1 cellular context compared by ENCODE assay signal in the genomic region with DNA sequence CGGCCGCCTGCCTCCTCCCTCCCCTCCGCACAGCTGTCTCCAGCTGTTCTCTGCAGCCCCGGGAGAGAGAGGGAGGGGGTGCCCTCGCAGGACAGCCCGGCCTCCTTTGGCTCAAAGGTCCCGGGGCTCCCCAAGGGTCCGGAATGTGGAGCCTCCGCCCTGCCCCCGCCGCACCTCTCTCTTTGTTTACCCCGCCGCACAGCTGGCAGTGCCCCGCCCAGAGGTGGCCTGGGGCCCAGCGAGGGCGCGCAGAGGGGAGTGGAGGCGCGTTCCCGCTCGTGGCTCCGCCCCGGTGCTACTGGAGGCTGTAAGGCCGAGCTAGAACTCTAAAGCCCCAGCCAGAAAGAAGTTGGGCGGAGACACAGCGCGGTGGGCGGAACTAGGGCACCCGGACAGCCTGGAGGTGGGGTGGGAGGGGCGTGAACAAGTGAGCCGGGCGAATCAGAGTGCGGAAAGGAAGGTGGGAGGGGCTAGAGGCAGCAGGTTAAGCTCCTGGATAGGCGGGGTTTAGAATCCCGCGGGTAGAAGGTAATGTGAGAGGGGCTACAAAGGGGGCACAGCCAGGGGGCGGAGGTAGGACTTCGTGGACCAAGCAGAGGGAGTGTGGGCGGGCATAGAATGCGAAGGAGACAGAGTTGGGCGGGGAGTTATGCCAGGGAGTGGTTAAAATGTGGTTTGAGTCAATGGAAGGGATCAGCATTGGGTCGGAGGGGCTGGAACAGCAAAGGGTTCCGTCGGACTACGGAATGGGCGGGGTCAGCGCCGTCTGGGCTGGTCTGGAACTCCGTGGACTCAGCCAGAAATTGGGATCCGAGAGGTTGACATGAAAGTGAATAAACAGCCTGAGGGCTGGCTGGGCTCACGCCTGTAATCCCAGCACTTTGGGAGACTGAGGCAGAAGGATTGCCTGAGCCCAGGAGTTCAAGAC.
TF ChIP-seq lines count a peak whose summit lies in the region.

No MANE protein-coding gene starts in this region.

TF ChIP-seq in K562, 482 proteins besides CTCF, POLR2A, EP300 and RAD21 (continued from another document and continues in another):
- TF ChIP-seq, protein P1, sequence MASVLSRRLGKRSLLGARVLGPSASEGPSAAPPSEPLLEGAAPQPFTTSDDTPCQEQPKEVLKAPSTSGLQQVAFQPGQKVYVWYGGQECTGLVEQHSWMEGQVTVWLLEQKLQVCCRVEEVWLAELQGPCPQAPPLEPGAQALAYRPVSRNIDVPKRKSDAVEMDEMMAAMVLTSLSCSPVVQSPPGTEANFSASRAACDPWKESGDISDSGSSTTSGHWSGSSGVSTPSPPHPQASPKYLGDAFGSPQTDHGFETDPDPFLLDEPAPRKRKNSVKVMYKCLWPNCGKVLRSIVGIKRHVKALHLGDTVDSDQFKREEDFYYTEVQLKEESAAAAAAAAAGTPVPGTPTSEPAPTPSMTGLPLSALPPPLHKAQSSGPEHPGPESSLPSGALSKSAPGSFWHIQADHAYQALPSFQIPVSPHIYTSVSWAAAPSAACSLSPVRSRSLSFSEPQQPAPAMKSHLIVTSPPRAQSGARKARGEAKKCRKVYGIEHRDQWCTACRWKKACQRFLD (CRISPR knock-in tag; IDR thresholded peaks at IDR 0.05) = no peak
- peak; percentile 46 for TF ChIP-seq CBFA2T3 (IDR thresholded peaks at IDR 0.05)
- peak; percentile 67; the same call in 1 of the 2 replicates for TF ChIP-seq RB1 (IDR thresholded peaks at IDR 0.05; ENCODE audit: low read depth)
- TF ChIP-seq POLR3A (IDR thresholded peaks at IDR 0.05; ENCODE audit: borderline replicate concordance, extremely low read depth, insufficient read depth, insufficient read length) = no peak
- peak; percentile 78 for TF ChIP-seq NCOA6 (IDR thresholded peaks at IDR 0.05)
- no peak for TF ChIP-seq TFAM (CRISPR knock-in tag; conservative IDR thresholded peaks at IDR 0.05)
- peak; percentile 34 for TF ChIP-seq KDM5B (IDR thresholded peaks at IDR 0.05; ENCODE audit: insufficient replicate concordance, low read depth, low read length)
- no peak for TF ChIP-seq NR2C1 (IDR thresholded peaks at IDR 0.05)
- no peak for TF ChIP-seq NR2C1 (tag; IDR thresholded peaks at IDR 0.05)
- TF ChIP-seq, protein P2, sequence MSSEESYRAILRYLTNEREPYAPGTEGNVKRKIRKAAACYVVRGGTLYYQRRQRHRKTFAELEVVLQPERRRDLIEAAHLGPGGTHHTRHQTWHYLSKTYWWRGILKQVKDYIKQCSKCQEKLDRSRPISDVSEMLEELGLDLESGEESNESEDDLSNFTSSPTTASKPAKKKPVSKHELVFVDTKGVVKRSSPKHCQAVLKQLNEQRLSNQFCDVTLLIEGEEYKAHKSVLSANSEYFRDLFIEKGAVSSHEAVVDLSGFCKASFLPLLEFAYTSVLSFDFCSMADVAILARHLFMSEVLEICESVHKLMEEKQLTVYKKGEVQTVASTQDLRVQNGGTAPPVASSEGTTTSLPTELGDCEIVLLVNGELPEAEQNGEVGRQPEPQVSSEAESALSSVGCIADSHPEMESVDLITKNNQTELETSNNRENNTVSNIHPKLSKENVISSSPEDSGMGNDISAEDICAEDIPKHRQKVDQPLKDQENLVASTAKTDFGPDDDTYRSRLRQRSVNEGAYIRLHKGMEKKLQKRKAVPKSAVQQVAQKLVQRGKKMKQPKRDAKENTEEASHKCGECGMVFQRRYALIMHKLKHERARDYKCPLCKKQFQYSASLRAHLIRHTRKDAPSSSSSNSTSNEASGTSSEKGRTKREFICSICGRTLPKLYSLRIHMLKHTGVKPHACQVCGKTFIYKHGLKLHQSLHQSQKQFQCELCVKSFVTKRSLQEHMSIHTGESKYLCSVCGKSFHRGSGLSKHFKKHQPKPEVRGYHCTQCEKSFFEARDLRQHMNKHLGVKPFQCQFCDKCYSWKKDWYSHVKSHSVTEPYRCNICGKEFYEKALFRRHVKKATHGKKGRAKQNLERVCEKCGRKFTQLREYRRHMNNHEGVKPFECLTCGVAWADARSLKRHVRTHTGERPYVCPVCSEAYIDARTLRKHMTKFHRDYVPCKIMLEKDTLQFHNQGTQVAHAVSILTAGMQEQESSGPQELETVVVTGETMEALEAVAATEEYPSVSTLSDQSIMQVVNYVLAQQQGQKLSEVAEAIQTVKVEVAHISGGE (CRISPR knock-in tag; IDR thresholded peaks at IDR 0.05) = peak in 1 of 3 experiments; percentile 52; a peak in 2 of 6 replicates
- TF ChIP-seq ZNF507 (tag; conservative IDR thresholded peaks at IDR 0.05) = no peak
- TF ChIP-seq BCL6 (CRISPR knock-in tag; IDR thresholded peaks at IDR 0.05) = no peak
- TF ChIP-seq HSF4 (CRISPR knock-in tag; IDR thresholded peaks at IDR 0.05; ENCODE audit: borderline replicate concordance) = no peak
- TF ChIP-seq, protein P3, sequence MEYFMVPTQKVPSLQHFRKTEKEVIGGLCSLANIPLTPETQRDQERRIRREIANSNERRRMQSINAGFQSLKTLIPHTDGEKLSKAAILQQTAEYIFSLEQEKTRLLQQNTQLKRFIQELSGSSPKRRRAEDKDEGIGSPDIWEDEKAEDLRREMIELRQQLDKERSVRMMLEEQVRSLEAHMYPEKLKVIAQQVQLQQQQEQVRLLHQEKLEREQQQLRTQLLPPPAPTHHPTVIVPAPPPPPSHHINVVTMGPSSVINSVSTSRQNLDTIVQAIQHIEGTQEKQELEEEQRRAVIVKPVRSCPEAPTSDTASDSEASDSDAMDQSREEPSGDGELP (CRISPR knock-in tag; IDR thresholded peaks at IDR 0.05; ENCODE audit: borderline replicate concordance) = peak; percentile 100
- TF ChIP-seq SPI1 (IDR thresholded peaks at IDR 0.05; ENCODE audit: borderline replicate concordance, low read depth, low read length) = peak; percentile 64
- TF ChIP-seq, protein P4, sequence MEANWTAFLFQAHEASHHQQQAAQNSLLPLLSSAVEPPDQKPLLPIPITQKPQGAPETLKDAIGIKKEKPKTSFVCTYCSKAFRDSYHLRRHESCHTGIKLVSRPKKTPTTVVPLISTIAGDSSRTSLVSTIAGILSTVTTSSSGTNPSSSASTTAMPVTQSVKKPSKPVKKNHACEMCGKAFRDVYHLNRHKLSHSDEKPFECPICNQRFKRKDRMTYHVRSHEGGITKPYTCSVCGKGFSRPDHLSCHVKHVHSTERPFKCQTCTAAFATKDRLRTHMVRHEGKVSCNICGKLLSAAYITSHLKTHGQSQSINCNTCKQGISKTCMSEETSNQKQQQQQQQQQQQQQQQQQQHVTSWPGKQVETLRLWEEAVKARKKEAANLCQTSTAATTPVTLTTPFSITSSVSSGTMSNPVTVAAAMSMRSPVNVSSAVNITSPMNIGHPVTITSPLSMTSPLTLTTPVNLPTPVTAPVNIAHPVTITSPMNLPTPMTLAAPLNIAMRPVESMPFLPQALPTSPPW (CRISPR knock-in tag; IDR thresholded peaks at IDR 0.05) = peak; percentile 98
- no peak for TF ChIP-seq CBX1 (IDR thresholded peaks at IDR 0.05; ENCODE audit: low read depth)
- peak in 1 of 2 experiments; percentile 68; a peak in 1 of 4 replicates for TF ChIP-seq TEAD1 (CRISPR knock-in tag; IDR thresholded peaks at IDR 0.05)
- no peak for TF ChIP-seq STAT5A (IDR thresholded peaks at IDR 0.05; ENCODE audit: borderline replicate concordance, low read length)
- TF ChIP-seq TGIF2 (CRISPR knock-in tag; IDR thresholded peaks at IDR 0.05) = peak; percentile 62; the same call in 1 of the 2 replicates
- TF ChIP-seq, protein P5, sequence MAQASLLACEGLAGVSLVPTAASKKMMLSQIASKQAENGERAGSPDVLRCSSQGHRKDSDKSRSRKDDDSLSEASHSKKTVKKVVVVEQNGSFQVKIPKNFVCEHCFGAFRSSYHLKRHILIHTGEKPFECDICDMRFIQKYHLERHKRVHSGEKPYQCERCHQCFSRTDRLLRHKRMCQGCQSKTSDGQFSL (CRISPR knock-in tag; IDR thresholded peaks at IDR 0.05) = no peak
- TF ChIP-seq, protein P5 (tag; IDR thresholded peaks at IDR 0.05) = peak in 1 of 2 experiments; percentile 76; a peak in 2 of 4 replicates
- TF ChIP-seq KLF1 (tag; IDR thresholded peaks at IDR 0.05) = 0 out of 2 replicates have a peak, but pooled peaks have one; percentile 46
- TF ChIP-seq DACH1 (IDR thresholded peaks at IDR 0.05; ENCODE audit: partially characterized antibody) = peak; percentile 100
- no peak for TF ChIP-seq IRF2 (CRISPR knock-in tag; IDR thresholded peaks at IDR 0.05)
- no peak for TF ChIP-seq ZNF41 (CRISPR knock-in tag; conservative IDR thresholded peaks at IDR 0.05)
- TF ChIP-seq ZNF57 (CRISPR knock-in tag; IDR thresholded peaks at IDR 0.05) = no peak
- 0 out of 2 replicates have a peak, but pooled peaks have one; percentile 35 for TF ChIP-seq CBFB (CRISPR knock-in tag; IDR thresholded peaks at IDR 0.05)
- peak; percentile 76 for TF ChIP-seq HNRNPLL (IDR thresholded peaks at IDR 0.05; ENCODE audit: low read depth, low read length, poor library complexity, severe bottlenecking)
- no peak for TF ChIP-seq SMARCE1 (IDR thresholded peaks at IDR 0.05)
- peak; percentile 21 for TF ChIP-seq NBN (IDR thresholded peaks at IDR 0.05; ENCODE audit: low read depth)
- TF ChIP-seq, protein P6, sequence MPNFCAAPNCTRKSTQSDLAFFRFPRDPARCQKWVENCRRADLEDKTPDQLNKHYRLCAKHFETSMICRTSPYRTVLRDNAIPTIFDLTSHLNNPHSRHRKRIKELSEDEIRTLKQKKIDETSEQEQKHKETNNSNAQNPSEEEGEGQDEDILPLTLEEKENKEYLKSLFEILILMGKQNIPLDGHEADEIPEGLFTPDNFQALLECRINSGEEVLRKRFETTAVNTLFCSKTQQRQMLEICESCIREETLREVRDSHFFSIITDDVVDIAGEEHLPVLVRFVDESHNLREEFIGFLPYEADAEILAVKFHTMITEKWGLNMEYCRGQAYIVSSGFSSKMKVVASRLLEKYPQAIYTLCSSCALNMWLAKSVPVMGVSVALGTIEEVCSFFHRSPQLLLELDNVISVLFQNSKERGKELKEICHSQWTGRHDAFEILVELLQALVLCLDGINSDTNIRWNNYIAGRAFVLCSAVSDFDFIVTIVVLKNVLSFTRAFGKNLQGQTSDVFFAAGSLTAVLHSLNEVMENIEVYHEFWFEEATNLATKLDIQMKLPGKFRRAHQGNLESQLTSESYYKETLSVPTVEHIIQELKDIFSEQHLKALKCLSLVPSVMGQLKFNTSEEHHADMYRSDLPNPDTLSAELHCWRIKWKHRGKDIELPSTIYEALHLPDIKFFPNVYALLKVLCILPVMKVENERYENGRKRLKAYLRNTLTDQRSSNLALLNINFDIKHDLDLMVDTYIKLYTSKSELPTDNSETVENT (CRISPR knock-in tag; IDR thresholded peaks at IDR 0.05) = 0 out of 2 replicates have a peak, but pooled peaks have one; percentile 28
- TF ChIP-seq FOXK2 (conservative IDR thresholded peaks at IDR 0.05 in 1 of 2, IDR thresholded peaks at IDR 0.05 in 1 of 2; ENCODE audit: low read depth in 2 of 2) = peak; percentile 71 to 81
- TF ChIP-seq PPARD (CRISPR knock-in tag; IDR thresholded peaks at IDR 0.05) = no peak
- TF ChIP-seq TCF3 (CRISPR knock-in tag; IDR thresholded peaks at IDR 0.05) = peak; percentile 4; the same call in 1 of the 2 replicates
- no peak for TF ChIP-seq RBM17 (IDR thresholded peaks at IDR 0.05; ENCODE audit: borderline replicate concordance, low read depth, low read length)
- TF ChIP-seq ZNF778 (CRISPR knock-in tag; IDR thresholded peaks at IDR 0.05) = no peak
- TF ChIP-seq HNRNPK (IDR thresholded peaks at IDR 0.05; ENCODE audit: low read depth, low read length, poor library complexity, severe bottlenecking) = peak; percentile 69
- 0 out of 4 replicates have a peak, but pooled peaks of 1 of the 2 experiments have one; percentile 26 for TF ChIP-seq TRIM24 (IDR thresholded peaks at IDR 0.05)
- TF ChIP-seq ZKSCAN1 (IDR thresholded peaks at IDR 0.05; ENCODE audit: low read depth, low read length) = no peak
- TF ChIP-seq, protein P7, sequence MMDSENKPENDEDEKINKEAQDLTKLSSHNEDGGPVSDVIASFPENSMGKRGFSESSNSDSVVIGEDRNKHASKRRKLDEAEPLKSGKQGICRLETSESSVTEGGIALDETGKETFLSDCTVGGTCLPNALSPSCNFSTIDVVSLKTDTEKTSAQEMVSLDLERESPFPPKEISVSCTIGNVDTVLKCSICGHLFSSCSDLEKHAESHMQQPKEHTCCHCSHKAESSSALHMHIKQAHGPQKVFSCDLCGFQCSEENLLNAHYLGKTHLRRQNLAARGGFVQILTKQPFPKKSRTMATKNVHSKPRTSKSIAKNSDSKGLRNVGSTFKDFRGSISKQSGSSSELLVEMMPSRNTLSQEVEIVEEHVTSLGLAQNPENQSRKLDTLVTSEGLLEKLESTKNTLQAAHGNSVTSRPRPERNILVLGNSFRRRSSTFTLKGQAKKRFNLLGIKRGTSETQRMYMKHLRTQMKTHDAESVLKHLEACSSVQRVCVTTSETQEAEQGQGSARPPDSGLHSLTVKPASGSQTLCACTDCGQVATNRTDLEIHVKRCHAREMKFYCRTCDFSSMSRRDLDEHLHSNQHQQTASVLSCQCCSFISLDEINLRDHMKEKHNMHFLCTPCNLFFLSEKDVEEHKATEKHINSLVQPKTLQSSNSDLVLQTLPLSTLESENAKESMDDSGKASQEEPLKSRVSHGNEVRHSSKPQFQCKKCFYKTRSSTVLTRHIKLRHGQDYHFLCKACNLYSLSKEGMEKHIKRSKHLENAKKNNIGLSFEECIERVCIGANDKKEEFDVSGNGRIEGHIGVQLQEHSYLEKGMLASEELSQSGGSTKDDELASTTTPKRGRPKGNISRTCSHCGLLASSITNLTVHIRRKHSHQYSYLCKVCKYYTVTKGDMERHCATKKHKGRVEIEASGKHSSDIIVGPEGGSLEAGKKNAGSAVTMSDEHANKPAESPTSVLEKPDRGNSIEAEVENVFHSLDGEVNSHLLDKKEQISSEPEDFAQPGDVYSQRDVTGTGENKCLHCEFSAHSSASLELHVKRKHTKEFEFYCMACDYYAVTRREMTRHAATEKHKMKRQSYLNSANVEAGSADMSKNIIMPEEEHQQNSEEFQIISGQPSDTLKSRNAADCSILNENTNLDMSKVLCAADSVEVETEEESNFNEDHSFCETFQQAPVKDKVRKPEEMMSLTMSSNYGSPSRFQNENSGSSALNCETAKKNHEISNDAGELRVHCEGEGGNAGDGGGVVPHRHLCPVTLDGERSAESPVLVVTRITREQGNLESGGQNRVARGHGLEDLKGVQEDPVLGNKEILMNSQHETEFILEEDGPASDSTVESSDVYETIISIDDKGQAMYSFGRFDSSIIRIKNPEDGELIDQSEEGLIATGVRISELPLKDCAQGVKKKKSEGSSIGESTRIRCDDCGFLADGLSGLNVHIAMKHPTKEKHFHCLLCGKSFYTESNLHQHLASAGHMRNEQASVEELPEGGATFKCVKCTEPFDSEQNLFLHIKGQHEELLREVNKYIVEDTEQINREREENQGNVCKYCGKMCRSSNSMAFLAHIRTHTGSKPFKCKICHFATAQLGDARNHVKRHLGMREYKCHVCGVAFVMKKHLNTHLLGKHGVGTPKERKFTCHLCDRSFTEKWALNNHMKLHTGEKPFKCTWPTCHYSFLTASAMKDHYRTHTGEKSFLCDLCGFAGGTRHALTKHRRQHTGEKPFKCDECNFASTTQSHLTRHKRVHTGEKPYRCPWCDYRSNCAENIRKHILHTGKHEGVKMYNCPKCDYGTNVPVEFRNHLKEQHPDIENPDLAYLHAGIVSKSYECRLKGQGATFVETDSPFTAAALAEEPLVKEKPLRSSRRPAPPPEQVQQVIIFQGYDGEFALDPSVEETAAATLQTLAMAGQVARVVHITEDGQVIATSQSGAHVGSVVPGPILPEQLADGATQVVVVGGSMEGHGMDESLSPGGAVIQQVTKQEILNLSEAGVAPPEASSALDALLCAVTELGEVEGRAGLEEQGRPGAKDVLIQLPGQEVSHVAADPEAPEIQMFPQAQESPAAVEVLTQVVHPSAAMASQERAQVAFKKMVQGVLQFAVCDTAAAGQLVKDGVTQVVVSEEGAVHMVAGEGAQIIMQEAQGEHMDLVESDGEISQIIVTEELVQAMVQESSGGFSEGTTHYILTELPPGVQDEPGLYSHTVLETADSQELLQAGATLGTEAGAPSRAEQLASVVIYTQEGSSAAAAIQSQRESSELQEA (IDR thresholded peaks at IDR 0.05; ENCODE audit: low read depth) = peak; percentile 8; the same call in 1 of the 2 replicates
